Comparison of ENCODE assay signal across 8 cellular contexts in genomic region chr17:47733047-47733413, GRCh38. TPM values are rescaled to one million over a fixed set of nuclear protein-coding genes. Genes with fewer than 3 reads are reported as not detected.
A peak's percentile ranks its signal among the peaks of the same experiment; 100 is the strongest.
DNase-seq lines count a peak whose midpoint lies in the region; ATAC-seq and TF ChIP-seq lines count a peak whose summit lies in the region.

Gene TBX21 (plus strand): TSS chr17:47733236. CDS start chr17:47733455, 219 bp downstream.

- TF ChIP-seq CTCF in LNCaP clone FGC (IDR thresholded peaks at IDR 0.05; ENCODE audit: control insufficient read depth, extremely low read depth, insufficient read depth) (peak; percentile 6; the same call in 1 of the 2 replicates), SU-DHL-6 (IDR thresholded peaks at IDR 0.05; ENCODE audit: insufficient read depth, low read length, poor library complexity, severe bottlenecking) (peak; percentile 36)

- ATAC-seq in GM21529 (IDR thresholded peaks at IDR 0.05; ENCODE audit: unreplicated experiment) = peak; percentile 68
- ATAC-seq in activated naive CD4-positive, alpha-beta T cell treated with anti-CD3 and anti-CD28 coated beads, Interleukin-2, amount 50 U/mL, for 72 hours = peak; percentile 77 to 88
- no peak for ATAC-seq in GM18519 (IDR thresholded peaks at IDR 0.05; ENCODE audit: low FRiP score, unreplicated experiment)

- H3K36me3 Mint-ChIP-seq in activated naive CD4-positive, alpha-beta T cell treated with anti-CD3 and anti-CD28 coated beads, Interleukin-2, amount 50 U/mL, for 72 hours = peaks cover 31 to 39% of the 10 kb centered on the region in 2 donors

- H4K20me1 ChIP-seq in SU-DHL-6 (ENCODE audit: low read depth, low read length) = no peaks in the 10 kb centered on the region

- DNase-seq in DMS79 treated with DMSO at 0.1 percent for 48 hours (lab: John Stamatoyannopoulos, UW) = peak; percentile 37
- no peak for DNase-seq in LNCaP clone FGC (ENCODE audit: low read depth)
- peak; percentile 84 to 89 for DNase-seq in activated naive CD4-positive, alpha-beta T cell treated with anti-CD3 and anti-CD28 coated beads, Interleukin-2, amount 50 U/mL, for 72 hours (ENCODE audit: low spot score in 2 of 2)
- peak; percentile 87 to 94 for DNase-seq in stimulated activated CD4-positive, alpha-beta T cell treated with anti-CD3 and anti-CD28 coated beads, Interleukin-1b, Interleukin-23, amount 100 ng/mL, for 4 hours (ENCODE audit: low read depth in 2 of 2)

- peak within 1 kb of the TSS; percentile 25; the same call in 1 of the 2 replicates for H3K9ac ChIP-seq in SU-DHL-6 (ENCODE audit: low read length)

- peak within 1 kb of the TSS; percentile 91 to 99 for H3K27ac Mint-ChIP-seq in activated naive CD4-positive, alpha-beta T cell treated with anti-CD3 and anti-CD28 coated beads, Interleukin-2, amount 50 U/mL, for 72 hours

- H3F3A ChIP-seq in SU-DHL-6 (ENCODE audit: insufficient read depth) = no peaks in the 10 kb centered on the region

- no peaks in the 10 kb centered on the region for H3K27me3 ChIP-seq in SU-DHL-6 (ENCODE audit: low read length)

- H3K79me2 ChIP-seq in SU-DHL-6 (ENCODE audit: insufficient read depth, low read length) = no peaks in the 10 kb centered on the region

- H2AFZ ChIP-seq in SU-DHL-6 (ENCODE audit: low read depth, low read length, severe bottlenecking) = peak within 1 kb of the TSS; percentile 76

- H3K9me3 ChIP-seq in SU-DHL-6 (ENCODE audit: insufficient read depth, low read length) (no peaks in the 10 kb centered on the region), iPS-18c (ENCODE audit: control insufficient read depth, insufficient read depth, low read length) (no peaks in the 10 kb centered on the region)

- H3K36me3 ChIP-seq in SU-DHL-6 (ENCODE audit: low read length) = no peaks in the 10 kb centered on the region

- H3K9me3 Mint-ChIP-seq in activated naive CD4-positive, alpha-beta T cell treated with anti-CD3 and anti-CD28 coated beads, Interleukin-2, amount 50 U/mL, for 72 hours = no peaks in the 10 kb centered on the region

- H3K4me3 ChIP-seq in LNCaP clone FGC (ENCODE audit: low read depth, low read length) = no peak within 1 kb of the TSS
- peak within 1 kb of the TSS; percentile 53 for H3K4me3 ChIP-seq in SU-DHL-6 (ENCODE audit: insufficient read depth, low read length, poor library complexity, severe bottlenecking)
- peak within 1 kb of the TSS; percentile 52 for H3K4me3 ChIP-seq in iPS-18c (ENCODE audit: insufficient read depth, low read depth, low read length)

- H3K27ac ChIP-seq in SU-DHL-6 (ENCODE audit: low read depth, low read length) = no peak within 1 kb of the TSS

- H3K9me2 ChIP-seq in SU-DHL-6 (replicated peaks; ENCODE audit: insufficient read depth, low read length) = no peaks in the 10 kb centered on the region

- H3K4me2 ChIP-seq in SU-DHL-6 (ENCODE audit: low read depth, low read length, poor library complexity, severe bottlenecking) = peak within 1 kb of the TSS; percentile 54

RNA-seq across cellular contexts. Expression of gene TBX21, which starts in this region (rescaled TPM):
- 10 to 100 TPM; 39.6 to 73.5 TPM for total RNA-seq in activated naive CD4-positive, alpha-beta T cell treated with anti-CD3 and anti-CD28 coated beads, Interleukin-2, amount 50 U/mL, for 72 hours
